10 cellular contexts compared by ENCODE assay signal in the genomic region with DNA sequence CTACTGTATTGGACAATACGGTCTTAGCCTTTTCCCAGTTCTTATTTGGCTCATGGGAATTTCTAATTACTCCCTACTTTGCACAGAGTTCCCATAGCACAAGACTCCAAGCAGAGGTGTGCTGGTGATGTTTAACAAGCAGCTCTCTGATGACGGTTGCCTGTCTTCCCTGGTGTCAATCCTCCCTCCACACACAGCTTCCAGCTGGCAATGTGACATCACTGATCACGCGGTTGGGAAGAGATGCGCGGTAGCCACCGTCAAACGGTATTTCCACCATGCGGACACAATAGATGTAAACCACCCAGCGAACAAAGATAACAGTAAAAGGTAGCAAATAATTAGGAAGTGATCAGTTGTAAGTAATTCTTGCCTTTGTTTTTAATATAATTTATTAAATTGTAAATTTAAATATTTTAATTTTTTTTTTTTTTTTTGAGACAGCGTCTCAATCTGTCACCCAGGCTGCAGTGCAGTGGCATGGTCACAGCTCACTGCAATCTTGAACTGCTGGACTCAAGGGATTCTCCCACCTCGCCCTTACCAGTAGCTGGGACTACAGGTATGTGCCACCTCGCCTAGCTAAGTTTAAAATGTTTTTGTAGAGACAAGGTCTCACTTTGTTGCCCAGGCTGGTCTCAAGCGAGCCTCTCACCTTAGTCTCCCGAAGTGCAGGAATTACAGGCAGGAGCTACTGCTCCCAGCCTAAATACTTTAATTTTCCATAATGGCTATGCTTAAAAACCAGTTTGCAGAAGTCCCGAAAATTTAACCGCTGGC. TPM values are rescaled to one million over a fixed set of nuclear protein-coding genes. Genes with fewer than 3 reads are reported as not detected.
DNase-seq lines count a peak whose midpoint lies in the region; ATAC-seq and TF ChIP-seq lines count a peak whose summit lies in the region.
"Had no signal": no experiment of that assay in that cellular context is flagged by ENCODE, and none has a peak within 500 bp of the region (broad histone marks: within the 10 kb centered on the region; RNA-seq: fewer than 3 reads in every experiment).

No MANE protein-coding gene starts in this region.

- H3K9me3 ChIP-seq in breast epithelium (no peaks in the 10 kb centered on the region), mammary epithelial cell (replicated peaks; ENCODE audit: insufficient read depth, low read length) (no peaks in the 10 kb centered on the region), Panc1 (ENCODE audit: control insufficient read depth, insufficient read depth, low read depth, low read length) (no peaks in the 10 kb centered on the region), colonic mucosa (no peaks in the 10 kb centered on the region), vagina (no peaks in the 10 kb centered on the region)
- H3K9me3 ChIP-seq: right lobe of liver had no signal

- no peak overlapping the region for H3K4me3 ChIP-seq in breast epithelium
- H3K4me3 ChIP-seq in mammary epithelial cell (replicated peaks in 1 of 3; ENCODE audit: insufficient read depth in 1 of 3, low read depth in 2 of 3, low read length in 3 of 3) = no peak overlapping the region
- no peak overlapping the region for H3K4me3 ChIP-seq in Panc1 (ENCODE audit: low read depth in 2 of 2, low read length in 2 of 2)
- no peak overlapping the region for H3K4me3 ChIP-seq in colonic mucosa
- H3K4me3 ChIP-seq in vagina = no peak overlapping the region
- H3K4me3 ChIP-seq: right lobe of liver had no signal

- DNase-seq in breast epithelium (ENCODE audit: low spot score in 2 of 2) = no peak
- DNase-seq in mammary epithelial cell = no peak
- DNase-seq in Panc1 (ENCODE audit: low read depth, low spot score) = no peak
- DNase-seq in colonic mucosa = peak; percentile 14
- peak in 1 of 2 donors; percentile 75 for DNase-seq in vagina (ENCODE audit: extremely low spot score in 2 of 2)
- DNase-seq in HCEC 1CT = no peak
- no peak for DNase-seq in NCI-H524 (lab: John Stamatoyannopoulos, UW)
- DNase-seq: NCI-H2107 had no signal

- CTCF ChIA-PET in mammary epithelial cell (lab: Charles Lee; ENCODE audit: low non-redundant PET) (interaction anchor here (1.4 kb wide), 1 partner anchor 388 kb away, joined by 12 read pairs; no protein-coding TSS in a partner anchor), Panc1 (lab: Charles Lee) (interaction anchor here (0.6 to 0.9 kb wide), 3 partner anchors 12 to 389 kb away, joined by 3 to 7 read pairs (median 4); no protein-coding TSS in a partner anchor)

- TF ChIP-seq POLR2A in breast epithelium (IDR thresholded peaks at IDR 0.05) = no peak
- TF ChIP-seq POLR2A in vagina (IDR thresholded peaks at IDR 0.05) = no peak

- H3K36me3 ChIP-seq in breast epithelium (no peaks in the 10 kb centered on the region), mammary epithelial cell (ENCODE audit: insufficient read depth, low read length) (no peaks in the 10 kb centered on the region), Panc1 (ENCODE audit: control insufficient read depth, insufficient read depth, low read length) (no peaks in the 10 kb centered on the region), colonic mucosa (no peaks in the 10 kb centered on the region), vagina (no peaks in the 10 kb centered on the region)
- H3K36me3 ChIP-seq: right lobe of liver had no signal

- H3K9ac ChIP-seq in mammary epithelial cell (ENCODE audit: insufficient read depth, low read length) = no peak overlapping the region
- peak overlapping the region in 1 of 2 donors; percentile 9 for H3K9ac ChIP-seq in colonic mucosa (ENCODE audit: low read depth in 2 of 2, low read length in 2 of 2)

- TF ChIP-seq CTCF in breast epithelium (IDR thresholded peaks at IDR 0.05) (no peak), mammary epithelial cell (conservative IDR thresholded peaks at IDR 0.05 in 1 of 2, IDR thresholded peaks at IDR 0.05 in 1 of 2; ENCODE audit: extremely low read depth in 1 of 2, insufficient read depth in 1 of 2, low read depth in 1 of 2, low read length in 2 of 2) (no peak), Panc1 (IDR thresholded peaks at IDR 0.05) (no peak), colonic mucosa (IDR thresholded peaks at IDR 0.05) (no peak), vagina (IDR thresholded peaks at IDR 0.05) (no peak)

- H3K27ac ChIP-seq in breast epithelium (peak overlapping the region; percentile 1), mammary epithelial cell (ENCODE audit: insufficient read depth, low read depth, low read length) (no peak overlapping the region), Panc1 (ENCODE audit: low read length) (no peak overlapping the region), colonic mucosa (no peak overlapping the region), vagina (peak overlapping the region; percentile 68)

- H4K20me1 ChIP-seq in mammary epithelial cell (ENCODE audit: insufficient read depth, low read length) = no peaks in the 10 kb centered on the region

- POLR2A ChIA-PET in Panc1 (lab: Charles Lee) = no interaction called here

- BruUV-seq in mammary epithelial cell (replicated peaks; lab: Mats Ljungman, UMichigan) (no TSS peak), Panc1 (replicated peaks; lab: Mats Ljungman, UMichigan) (no TSS peak)

- H3K27me3 ChIP-seq in breast epithelium (no peaks in the 10 kb centered on the region), mammary epithelial cell (ENCODE audit: insufficient read depth, low read length) (no peaks in the 10 kb centered on the region), Panc1 (ENCODE audit: control insufficient read depth, insufficient read depth, low read length) (no peaks in the 10 kb centered on the region), colonic mucosa (no peaks in the 10 kb centered on the region), vagina (no peaks in the 10 kb centered on the region)
- H3K27me3 ChIP-seq: right lobe of liver had no signal

- in situ Hi-C loops in mammary epithelial cell (cut with MboI; ENCODE audit: low sequenced_read_pairs in 2 of 2) (no loop called here), Panc1 (cut with HindIII; ENCODE audit: low pct_unique_long_range_greater_than_20kb, low sequenced_read_pairs) (no loop called here)

- intact Hi-C loops in breast epithelium (cut with DNase I; ENCODE audit: low total_unique reads) = no loop called here
- intact Hi-C loops in mammary epithelial cell (cut with micrococcal nuclease) = loop anchor here (1.0 to 2.0 kb wide), 6 partner anchors 37 to 393 kb away; no protein-coding TSS in a partner anchor
- intact Hi-C loops in Panc1 (cut with micrococcal nuclease; ENCODE audit: unreplicated experiment) = no loop called here
- intact Hi-C loops in colonic mucosa (cut with DNase I) = loop anchor here (5.0 kb wide), 1 partner anchor 39 kb away; no protein-coding TSS in a partner anchor
- intact Hi-C loops in vagina (cut with DNase I) = no loop called here

- no peak overlapping the region for H3K4me2 ChIP-seq in mammary epithelial cell (ENCODE audit: insufficient read depth, low read depth, low read length)

- H2AFZ ChIP-seq in mammary epithelial cell (ENCODE audit: low read depth, low read length) = no peak overlapping the region

- no peaks in the 10 kb centered on the region for H3K4me1 ChIP-seq in breast epithelium
- H3K4me1 ChIP-seq in mammary epithelial cell (ENCODE audit: insufficient read depth, low read length) = no peaks in the 10 kb centered on the region
- H3K4me1 ChIP-seq in Panc1 (ENCODE audit: control insufficient read depth, insufficient read depth, low read length) = no peaks in the 10 kb centered on the region
- peaks cover 4% of the 10 kb centered on the region for H3K4me1 ChIP-seq in colonic mucosa
- H3K4me1 ChIP-seq in vagina = peaks cover 13% of the 10 kb centered on the region

- WGBS in mammary epithelial cell (ENCODE audit: low coverage, missing lambda C conversion rate) = 78% methylated on average over 16 of the region's 17 CpGs

- no peaks in the 10 kb centered on the region for H3K79me2 ChIP-seq in mammary epithelial cell (ENCODE audit: insufficient read depth, low read length)

- dilution Hi-C loops in mammary epithelial cell (cut with HindIII; ENCODE audit: low sequenced_read_pairs) = no loop called here

- ATAC-seq in Panc1 = peak; percentile 53
- no peak for ATAC-seq in HG02763 (IDR thresholded peaks at IDR 0.05; ENCODE audit: unreplicated experiment)

RNA-seq across cellular contexts. Expression of gene IL15RA, which starts 36.3 kb away (rescaled TPM):
- total RNA-seq in breast epithelium = 10 to 100 TPM; 15.1 to 35.7 (median 25.9) TPM
- 1 to 10 TPM; 1.8 to 2.2 TPM for total RNA-seq in mammary epithelial cell
- polyA plus RNA-seq in mammary epithelial cell = 2.6 TPM
- polyA minus RNA-seq in mammary epithelial cell = 1.3 TPM
- 11.0 TPM for total RNA-seq in Panc1 (2021; ENCODE audit: unreplicated experiment)
- 11.1 TPM for polyA plus RNA-seq in Panc1 (2012; ENCODE audit: insufficient read length)
- 10 to 100 TPM; 11.5 to 16.0 TPM for total RNA-seq in colonic mucosa
- 41.0 TPM for total RNA-seq in vagina

RNA-seq across cellular contexts. Expression of gene IL2RA, which starts 48.6 kb away (rescaled TPM):
- total RNA-seq in breast epithelium (1 to 10 TPM in 1 of 3 donors, under 1 TPM in 2; 0.33 to 1.3 (median 0.88) TPM), mammary epithelial cell (not detected), Panc1 (2021; ENCODE audit: unreplicated experiment) (0.33 TPM), colonic mucosa (1 to 10 TPM; 1.7 to 2.4 TPM), vagina (not detected)
- not detected for polyA plus RNA-seq in mammary epithelial cell
- polyA minus RNA-seq in mammary epithelial cell = not detected
- not detected for polyA plus RNA-seq in Panc1 (2012; ENCODE audit: insufficient read length)

Comparison
In these comparisons a context has a peak if more than half of its experiments do, and no peak if none do; other contexts are left out.
1. H3K27ac ChIP-seq: peak in breast epithelium (2 of 2) and vagina (single experiment); none in mammary epithelial cell (single experiment), Panc1 (single experiment) and colonic mucosa (single experiment).
2. intact Hi-C loops: an anchor here in mammary epithelial cell (1.0 to 2.0 kb wide) and colonic mucosa (5.0 kb wide); none called in breast epithelium, Panc1 and vagina.